ENCODE assay signal across 8 cellular contexts in the genomic region with DNA sequence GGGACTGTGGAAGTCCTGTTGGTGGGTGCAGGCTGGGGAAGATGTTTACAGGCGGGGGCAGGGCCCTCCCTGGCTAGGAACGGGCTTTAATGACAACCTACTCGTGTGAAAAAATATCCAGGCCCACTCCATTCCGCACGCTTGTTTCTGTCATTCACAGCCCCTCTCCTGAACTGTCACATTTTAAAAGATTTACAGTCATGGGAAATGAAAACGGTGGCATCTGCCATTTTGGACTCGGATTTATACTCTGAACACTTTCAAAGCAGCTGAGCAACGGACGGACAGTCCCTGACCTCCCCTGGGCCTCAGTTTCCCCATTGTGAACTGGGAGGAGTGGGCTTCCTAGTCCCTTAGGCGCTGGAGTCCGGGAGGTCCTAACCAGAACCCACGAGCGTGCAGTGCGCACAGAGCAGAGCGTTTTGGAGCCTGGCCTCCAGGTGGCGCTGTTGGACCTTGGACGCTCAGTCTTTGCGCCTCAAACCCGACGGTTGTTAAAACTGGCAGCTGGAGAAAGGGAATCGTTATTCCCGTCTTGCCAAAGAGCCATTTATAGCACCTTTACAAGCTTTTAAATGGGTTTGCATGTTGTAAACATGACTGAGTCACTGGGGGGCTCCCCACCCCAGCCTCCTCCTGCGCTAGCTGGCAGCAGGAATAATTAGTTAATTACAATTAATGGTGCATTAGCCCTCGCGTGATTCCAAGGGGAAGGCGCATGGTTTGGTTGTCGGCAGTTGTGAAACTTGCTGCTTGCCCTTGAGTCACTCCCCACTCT.
DNase-seq lines count a peak whose midpoint lies in the region; ATAC-seq, FAIRE-seq and TF ChIP-seq lines count a peak whose summit lies in the region.

No MANE protein-coding gene starts in this region.

- H3K36me3 ChIP-seq in kidney (ENCODE audit: control insufficient read depth in 1 of 2, insufficient read depth in 2 of 2, low read length in 2 of 2), result no peaks in the 10 kb centered on the region

- no peak for ATAC-seq in HG03354 (IDR thresholded peaks at IDR 0.05; ENCODE audit: poor library complexity, severe bottlenecking, unreplicated experiment)

- FAIRE-seq in kidney (lab: Jason Lieb, UNC), result no peak

- no peaks in the 10 kb centered on the region for H3K4me1 ChIP-seq in kidney (ENCODE audit: control insufficient read depth in 1 of 2, insufficient read depth in 1 of 2, low read depth in 1 of 2, low read length in 2 of 2)

- intact Hi-C loops in kidney (cut with DNase I), result no loop called here

- H3K9me3 ChIP-seq in kidney (ENCODE audit: control insufficient read depth in 1 of 2, low read length in 2 of 2), result no peaks in the 10 kb centered on the region

- H3K9ac ChIP-seq in kidney (ENCODE audit: low read length in 2 of 2), result no peak overlapping the region

- DNase-seq in activated gamma-delta T cell treated with Interleukin-2 at 50 U/mL for 16 hours, result peak; percentile 78
- no peak for DNase-seq in activated gamma-delta T cell (lab: John Stamatoyannopoulos, UW)
- peak; percentile 85 for DNase-seq in NCI-H2171 treated with DMSO at 0.1 percent for 48 hours (lab: John Stamatoyannopoulos, UW)
- peak; percentile 83 to 88 for DNase-seq in cardiac fibroblast (ENCODE audit: low read depth in 2 of 2)
- DNase-seq in kidney, result peak; percentile 93
- peak; percentile 68 to 77 for DNase-seq in stimulated activated CD4-positive, alpha-beta T cell treated with anti-CD3 and anti-CD28 coated beads, Interleukin-1b, Interleukin-23, amount 100 ng/mL, for 4 hours (ENCODE audit: low read depth in 2 of 2)

- no peak overlapping the region for H3K27ac ChIP-seq in kidney (ENCODE audit: low read depth in 2 of 2, low read length in 2 of 2)

- H3K4me3 ChIP-seq in WI38 (ENCODE audit: low read depth, low read length), result no peak overlapping the region
- no peak overlapping the region for H3K4me3 ChIP-seq in cardiac fibroblast (replicated peaks in 1 of 2; ENCODE audit: low read depth in 2 of 2, low read length in 2 of 2)
- no peak overlapping the region for H3K4me3 ChIP-seq in kidney (ENCODE audit: low read length in 2 of 2)

- TF ChIP-seq CTCF in WI38 (IDR thresholded peaks at IDR 0.05; ENCODE audit: low read depth, low read length) (peak; percentile 81), cardiac fibroblast (IDR thresholded peaks at IDR 0.05; ENCODE audit: low read depth, low read length) (peak; percentile 95), kidney (IDR thresholded peaks at IDR 0.05; ENCODE audit: borderline replicate concordance, extremely low read depth, insufficient read depth) (peak; percentile 98)
